19 cellular contexts compared by ENCODE assay signal in genomic region chrX:24485976-24486680, GRCh38.
"Had no signal": no experiment of that assay in that cellular context is flagged by ENCODE, and none has a peak within 500 bp of the region (broad histone marks: within the 10 kb centered on the region; RNA-seq: fewer than 3 reads in every experiment).

No MANE protein-coding gene starts in this region.

- H3K4me3 Mint-ChIP-seq: memory B cell; natural killer cell; stimulated activated naive B cell treated with anti-CD40 and anti-IgM and Interleukin-4, amounts not matched to agents 10 μg/mL and 1 μg/mL and 100 μg/mL, for 72 hours; T-helper 1 cell treated with Interleukin-12 subunit alpha and Interleukin-12 subunit beta and Interleukin-4 antibody, amounts not matched to agents 30 μg/mL and 1 μg/mL, for 36 hours had no signal

- H3K27me3 ChIP-seq: tibial artery, uterus had no signal

- H3K4me1 ChIP-seq: uterus had no signal

- H3K27ac Mint-ChIP-seq: memory B cell; stimulated activated naive B cell treated with anti-CD40 and anti-IgM and Interleukin-4, amounts not matched to agents 10 μg/mL and 1 μg/mL and 100 μg/mL, for 72 hours; T-helper 1 cell treated with Interleukin-12 subunit alpha and Interleukin-12 subunit beta and Interleukin-4 antibody, amounts not matched to agents 30 μg/mL and 1 μg/mL, for 36 hours had no signal

- DNase-seq: activated CD4-positive, alpha-beta T cell treated with anti-CD3 and anti-CD28 coated beads, Interleukin-2, amount 50 U/mL, for 1 hour; activated CD4-positive, CD25-positive, alpha-beta regulatory T cell; activated CD8-positive, alpha-beta memory T cell treated with anti-CD3 and anti-CD28 coated beads for 24 hours; activated naive CD4-positive, alpha-beta T cell; hypothalamus; kidney; left ventricle myocardium superior; natural killer cell; occipital lobe; stimulated activated CD4-positive, alpha-beta T cell treated with anti-CD3 and anti-CD28 coated beads, Interleukin-15, amount 100 ng/mL, for 24 hours; stimulated activated CD4-positive, alpha-beta T cell treated with anti-CD3 and anti-CD28 coated beads, Interleukin-4, amount 100 ng/mL, for 1 hour; stimulated activated naive B cell treated with anti-CD40 and anti-IgM and Interleukin-4, amounts not matched to agents 10 μg/mL and 1 μg/mL and 100 μg/mL, for 72 hours; tibial artery; uterus had no signal

- H3K36me3 ChIP-seq: tibial artery, uterus had no signal

- H3K4me3 ChIP-seq: tibial artery, uterus had no signal

- H3K36me3 Mint-ChIP-seq: memory B cell; natural killer cell; stimulated activated naive B cell treated with anti-CD40 and anti-IgM and Interleukin-4, amounts not matched to agents 10 μg/mL and 1 μg/mL and 100 μg/mL, for 72 hours had no signal

- H3K27ac ChIP-seq: tibial artery, uterus had no signal

- H3K9me3 Mint-ChIP-seq: memory B cell; natural killer cell; stimulated activated naive B cell treated with anti-CD40 and anti-IgM and Interleukin-4, amounts not matched to agents 10 μg/mL and 1 μg/mL and 100 μg/mL, for 72 hours had no signal

- ATAC-seq: esophagus mucosa; left ventricle myocardium superior; natural killer cell; stimulated activated naive B cell treated with anti-CD40 and anti-IgM and Interleukin-4, amounts not matched to agents 10 μg/mL and 1 μg/mL and 100 μg/mL, for 72 hours had no signal

- H3K9me3 ChIP-seq: tibial artery, uterus had no signal

- H3K27me3 Mint-ChIP-seq: memory B cell; stimulated activated naive B cell treated with anti-CD40 and anti-IgM and Interleukin-4, amounts not matched to agents 10 μg/mL and 1 μg/mL and 100 μg/mL, for 72 hours had no signal

- FAIRE-seq: colon, endometrium, kidney had no signal
